Comparison of ENCODE assay signal across 23 cellular contexts in the genomic region with DNA sequence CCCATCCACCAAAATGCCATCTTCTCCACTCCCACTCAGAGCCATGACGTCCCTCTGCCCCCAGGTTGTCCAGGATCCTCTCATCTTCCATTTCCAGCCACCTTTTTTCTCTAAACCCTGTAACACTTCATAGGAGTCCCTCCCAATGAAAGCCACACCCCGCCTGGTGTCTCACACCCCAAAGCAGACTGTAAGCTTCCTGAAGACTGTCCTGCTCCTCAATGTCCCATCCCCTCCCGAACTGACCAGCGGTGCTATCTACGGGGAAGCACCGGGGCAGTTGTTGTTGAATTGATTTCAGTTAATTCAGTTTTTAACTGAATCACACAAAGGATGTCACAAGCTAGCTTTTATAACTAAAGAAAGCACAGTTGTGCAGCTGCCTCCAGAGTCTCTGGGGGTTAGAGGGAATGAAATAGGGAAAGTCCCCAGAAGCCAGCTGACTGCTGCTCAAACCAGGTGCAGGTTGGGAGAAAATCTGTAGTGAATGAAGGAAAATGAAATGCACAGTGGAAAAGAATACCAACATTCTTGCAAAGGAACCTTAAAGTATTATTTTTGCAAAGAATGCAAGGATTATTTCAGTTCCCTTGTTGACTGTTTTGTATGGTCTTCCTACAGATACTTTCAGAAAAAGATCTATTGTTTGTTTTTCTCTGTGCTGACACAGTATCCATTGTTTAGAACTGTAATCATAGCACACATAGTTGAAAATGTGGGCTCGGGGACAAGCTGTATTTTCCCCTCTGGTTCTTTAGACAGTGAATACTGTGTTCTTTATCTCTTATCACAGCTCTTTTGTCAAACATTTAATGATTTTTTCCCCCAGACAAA.
DNase-seq lines count a peak whose midpoint lies in the region; ATAC-seq and TF ChIP-seq lines count a peak whose summit lies in the region.
"Had no signal": no experiment of that assay in that cellular context is flagged by ENCODE, and none has a peak within 500 bp of the region (broad histone marks: within the 10 kb centered on the region; RNA-seq: fewer than 3 reads in every experiment).

No MANE protein-coding gene starts in this region.

- peak; percentile 26 to 57 (median 40) for ATAC-seq in psoas muscle

- TF ChIP-seq CTCF in OCI-LY3 (IDR thresholded peaks at IDR 0.05; ENCODE audit: low read depth, low read length), result no peak
- TF ChIP-seq CTCF in glutamatergic neuron (IDR thresholded peaks at IDR 0.05; ENCODE audit: partially characterized antibody, unreplicated experiment), result no peak
- TF ChIP-seq CTCF in psoas muscle (IDR thresholded peaks at IDR 0.05), result no peak
- no peak for TF ChIP-seq CTCF in lower leg skin (IDR thresholded peaks at IDR 0.05)

- TF ChIP-seq POLR2A in lower leg skin (IDR thresholded peaks at IDR 0.05), result no peak

- H3K27ac Mint-ChIP-seq in glutamatergic neuron (ENCODE audit: unreplicated experiment), result peak overlapping the region; percentile 91
- H3K27ac Mint-ChIP-seq: T-helper 1 cell treated with Interleukin-12 subunit alpha and Interleukin-12 subunit beta and Interleukin-4 antibody, amounts not matched to agents 30 μg/mL and 1 μg/mL, for 36 hours had no signal

- WGBS in psoas muscle, 3 donors, result 37 to 39% (median 39%) methylated on average over 7 of the region's 7 CpGs
- 75 to 79% methylated on average over 7 of the region's 7 CpGs for WGBS in lower leg skin, 2 donors

- peak overlapping the region; percentile 39; the same call in 1 of the 2 replicates for H3K9ac ChIP-seq in OCI-LY3 (ENCODE audit: low read length)

- peaks cover 23% of the 10 kb centered on the region for H3K4me1 Mint-ChIP-seq in glutamatergic neuron (ENCODE audit: low read depth, unreplicated experiment)

- H3K36me3 Mint-ChIP-seq in glutamatergic neuron (ENCODE audit: unreplicated experiment), result peaks cover 4% of the 10 kb centered on the region

- H3K36me3 ChIP-seq in OCI-LY3 (replicated peaks; ENCODE audit: low read depth, low read length), result no peaks in the 10 kb centered on the region
- H3K36me3 ChIP-seq in psoas muscle (ENCODE audit: insufficient read depth in 1 of 2, low read depth in 1 of 2), result no peaks in the 10 kb centered on the region
- H3K36me3 ChIP-seq: adrenal gland, esophagus squamous epithelium, SJCRH30 had no signal

- H3K4me3 ChIP-seq in OCI-LY3 (ENCODE audit: low read length) (peak overlapping the region; percentile 53), psoas muscle (no peak overlapping the region), lower leg skin (ENCODE audit: low read depth, poor library complexity, severe bottlenecking) (no peak overlapping the region)
- H3K4me3 ChIP-seq: adrenal gland, esophagus squamous epithelium, PC-9, SJCRH30 had no signal

- H3K27ac ChIP-seq in OCI-LY3 (ENCODE audit: low read length) (peak overlapping the region; percentile 86), psoas muscle (no peak overlapping the region)
- H3K27ac ChIP-seq: adrenal gland, esophagus squamous epithelium, PC-9, SJCRH30 had no signal

- peaks cover 11% of the 10 kb centered on the region for H3K9me3 Mint-ChIP-seq in glutamatergic neuron (ENCODE audit: unreplicated experiment)
- H3K9me3 Mint-ChIP-seq: T-helper 1 cell treated with Interleukin-12 subunit alpha and Interleukin-12 subunit beta and Interleukin-4 antibody, amounts not matched to agents 30 μg/mL and 1 μg/mL, for 36 hours had no signal

- DNase-seq in COLO829 (ENCODE audit: low spot score) (peak; percentile 74), glutamatergic neuron (no peak), psoas muscle (no peak), NCI-H2029 treated with DMSO at 0.1 percent for 48 hours (lab: John Stamatoyannopoulos, UW) (no peak), lower leg skin (ENCODE audit: low spot score in 2 of 2) (no peak), NCI-H2107 (lab: John Stamatoyannopoulos, UW) (no peak)
- DNase-seq: activated CD4-positive, alpha-beta T cell treated with anti-CD3 and anti-CD28 coated beads, Interleukin-2, amount 50 U/mL, for 1 hour; activated CD8-positive, alpha-beta memory T cell treated with anti-CD3 and anti-CD28 coated beads, Interleukin-2, amount 50 U/mL, for 48 hours; activated gamma-delta T cell; adrenal gland; Calu3; effector memory CD4-positive, alpha-beta T cell; EL; esophagus squamous epithelium; KBM-7; mesenchymal stem cell; NCI-H2081; NCI-H526 treated with DMSO at 0.1 percent for 48 hours; PC-9; stimulated activated CD4-positive, alpha-beta T cell treated with anti-CD3 and anti-CD28 coated beads, Interleukin-15, amount 100 ng/mL, for 24 hours had no signal

- H3K27me3 ChIP-seq in OCI-LY3 (ENCODE audit: low read depth, low read length) (no peaks in the 10 kb centered on the region), psoas muscle (ENCODE audit: insufficient read depth in 3 of 3, low read length in 2 of 3) (no peaks in the 10 kb centered on the region)
- H3K27me3 ChIP-seq: adrenal gland, esophagus squamous epithelium, SJCRH30 had no signal

- peak overlapping the region; percentile 78 for H3K4me2 ChIP-seq in OCI-LY3 (ENCODE audit: low read length)
- H3K4me2 ChIP-seq: PC-9 had no signal

- H3K9me3 ChIP-seq in OCI-LY3 (ENCODE audit: insufficient read depth, low read length) (no peaks in the 10 kb centered on the region), psoas muscle (no peaks in the 10 kb centered on the region)
- H3K9me3 ChIP-seq: adrenal gland, esophagus squamous epithelium, SJCRH30 had no signal

- no peaks in the 10 kb centered on the region for H4K20me1 ChIP-seq in OCI-LY3 (ENCODE audit: insufficient read depth, low read length)

- H3K4me1 ChIP-seq in OCI-LY3 (ENCODE audit: low read length) (peaks cover 41% of the 10 kb centered on the region), psoas muscle (peaks cover 6% of the 10 kb centered on the region)
- H3K4me1 ChIP-seq: adrenal gland, esophagus squamous epithelium, SJCRH30 had no signal

- peak overlapping the region; percentile 53 for H3K4me3 Mint-ChIP-seq in glutamatergic neuron (ENCODE audit: unreplicated experiment)
- H3K4me3 Mint-ChIP-seq: T-helper 1 cell treated with Interleukin-12 subunit alpha and Interleukin-12 subunit beta and Interleukin-4 antibody, amounts not matched to agents 30 μg/mL and 1 μg/mL, for 36 hours had no signal

- peaks cover 10% of the 10 kb centered on the region for H3K27me3 Mint-ChIP-seq in glutamatergic neuron (ENCODE audit: unreplicated experiment)

- H3K79me2 ChIP-seq in OCI-LY3 (ENCODE audit: low read length), result no peaks in the 10 kb centered on the region

- intact Hi-C loops in psoas muscle (cut with DNase I) (no loop called here), lower leg skin (cut with DNase I; ENCODE audit: low total_unique reads) (no loop called here)

- H2AFZ ChIP-seq in OCI-LY3 (ENCODE audit: low read depth, low read length), result peak overlapping the region; percentile 84
- H2AFZ ChIP-seq: PC-9 had no signal
